14 cellular contexts compared by ENCODE assay signal in the genomic region with DNA sequence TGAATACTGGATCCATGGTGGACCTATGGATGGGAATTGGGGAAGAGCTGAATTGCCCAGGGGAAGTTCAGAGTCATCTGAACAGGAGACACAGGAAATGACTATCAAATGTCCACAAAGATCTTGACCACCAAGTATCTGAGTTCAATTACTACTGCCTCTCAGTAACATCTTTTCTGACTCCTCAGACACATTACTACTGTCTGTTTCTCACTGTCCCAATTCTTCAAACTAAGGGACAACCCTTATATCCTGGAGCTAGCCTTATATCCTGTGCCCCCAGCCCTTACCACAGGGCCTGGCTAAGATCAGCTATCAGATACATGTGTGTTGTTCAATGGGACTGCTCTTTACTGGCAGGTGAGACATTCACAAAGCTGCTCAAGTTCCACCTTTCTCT.
"Had no signal": no experiment of that assay in that cellular context is flagged by ENCODE, and none has a peak within 500 bp of the region (broad histone marks: within the 10 kb centered on the region; RNA-seq: fewer than 3 reads in every experiment).

No MANE protein-coding gene starts in this region.

- H3K4me1 ChIP-seq: gastrocnemius medialis, thyroid gland, vagina had no signal

- DNase-seq: effector memory CD8-positive, alpha-beta T cell; gastrocnemius medialis; natural killer cell; posterior cingulate gyrus; small intestine; stimulated activated CD4-positive, alpha-beta T cell treated with anti-CD3 and anti-CD28 coated beads, Interleukin-12 subunit alpha, Interleukin-12 subunit beta, amount 100 ng/mL, for 4 hours; stimulated activated naive CD4-positive, alpha-beta T cell; thyroid gland; upper lobe of left lung had no signal

- FAIRE-seq: small intestine had no signal

- H3K36me3 ChIP-seq: esophagus muscularis mucosa, gastrocnemius medialis, suprapubic skin, thyroid gland, upper lobe of left lung, vagina had no signal

- H3K27me3 ChIP-seq: gastrocnemius medialis, thyroid gland, upper lobe of left lung, vagina had no signal

- H3K4me3 ChIP-seq: esophagus muscularis mucosa, gastrocnemius medialis, suprapubic skin, thyroid gland, upper lobe of left lung, vagina had no signal

- H3K27ac ChIP-seq: epithelial cell of prostate, esophagus muscularis mucosa, gastrocnemius medialis, suprapubic skin, thyroid gland, upper lobe of left lung, vagina had no signal

- ATAC-seq: effector memory CD8-positive, alpha-beta T cell; gastrocnemius medialis; left lobe of liver; natural killer cell had no signal

- H3K9me3 ChIP-seq: esophagus muscularis mucosa, gastrocnemius medialis, suprapubic skin, thyroid gland, upper lobe of left lung, vagina had no signal
